ENCODE assay signal across 9 cellular contexts in genomic region chr1:47179023-47179987, GRCh38. TPM values are rescaled to one million over a fixed set of nuclear protein-coding genes. Genes with fewer than 3 reads are reported as not detected.
DNase-seq lines count a peak whose midpoint lies in the region; ATAC-seq and TF ChIP-seq lines count a peak whose summit lies in the region.
"Had no signal": no experiment of that assay in that cellular context is flagged by ENCODE, and none has a peak within 500 bp of the region (broad histone marks: within the 10 kb centered on the region; RNA-seq: fewer than 3 reads in every experiment).

No MANE protein-coding gene starts in this region.

- H3K27ac ChIP-seq in VCaP (peak overlapping the region; percentile 77), mammary epithelial cell (ENCODE audit: insufficient read depth, low read depth, low read length) (peak overlapping the region; percentile 19)

- intact Hi-C loops in mammary epithelial cell (cut with micrococcal nuclease), result loop anchor here (1.0 to 5.0 kb wide), 8 partner anchors 72 to 533 kb away; partner anchors contain the start of gene STIL

- H2AFZ ChIP-seq in mammary epithelial cell (ENCODE audit: low read depth, low read length), result peak overlapping the region; percentile 97

- dilution Hi-C loops in mammary epithelial cell (cut with HindIII; ENCODE audit: low sequenced_read_pairs), result no loop called here

- H3K9ac ChIP-seq in mammary epithelial cell (ENCODE audit: insufficient read depth, low read length), result peak overlapping the region; percentile 34

- peak overlapping the region; percentile 78 for H3K4me2 ChIP-seq in mammary epithelial cell (ENCODE audit: insufficient read depth, low read depth, low read length)

- H3K9me3 ChIP-seq in mammary epithelial cell (replicated peaks; ENCODE audit: insufficient read depth, low read length), result no peaks in the 10 kb centered on the region

- in situ Hi-C loops in mammary epithelial cell (cut with MboI; ENCODE audit: low sequenced_read_pairs in 2 of 2), result loop anchor here (25.0 kb wide), 2 partner anchors 233 to 533 kb away; partner anchors contain the start of gene FOXE3 (in 1 of the 2)

- H3K4me3 ChIP-seq in AG09309 (ENCODE audit: control insufficient read depth, low read depth, low read length) (peak overlapping the region; percentile 53), mammary epithelial cell (replicated peaks in 1 of 3; ENCODE audit: insufficient read depth in 1 of 3, low read depth in 2 of 3, low read length in 3 of 3) (peak overlapping the region; percentile 28 to 58 (median 44))

- H3K27me3 ChIP-seq in mammary epithelial cell (ENCODE audit: insufficient read depth, low read length), result no peaks in the 10 kb centered on the region

- TF ChIP-seq CTCF in AG09309 (IDR thresholded peaks at IDR 0.05; ENCODE audit: control insufficient read depth, insufficient read depth, low read depth, low read length, missing control alignments) (peak; percentile 97), VCaP (conservative IDR thresholded peaks at IDR 0.05) (peak; percentile 93), mammary epithelial cell (conservative IDR thresholded peaks at IDR 0.05 in 1 of 2, IDR thresholded peaks at IDR 0.05 in 1 of 2; ENCODE audit: extremely low read depth in 1 of 2, insufficient read depth in 1 of 2, low read depth in 1 of 2, low read length in 2 of 2) (peak; percentile 83 to 98)

- H3K36me3 ChIP-seq in mammary epithelial cell (ENCODE audit: insufficient read depth, low read length), result no peaks in the 10 kb centered on the region

- peak; percentile 81 for DNase-seq in AG09309 (ENCODE audit: low read depth)
- peak; percentile 90 for DNase-seq in NCI-H2171 treated with DMSO at 0.1 percent for 48 hours (lab: John Stamatoyannopoulos, UW)
- DNase-seq in mammary epithelial cell, result peak; percentile 91
- DNase-seq in iPS-NIHi7 (ENCODE audit: extremely low spot score), result peak; percentile 95
- DNase-seq in smooth muscle cell of the brain vasculature (ENCODE audit: low read depth, low spot score), result peak; percentile 83

- H4K20me1 ChIP-seq in mammary epithelial cell (ENCODE audit: insufficient read depth, low read length), result no peaks in the 10 kb centered on the region

- ATAC-seq in GM18873 (IDR thresholded peaks at IDR 0.05; ENCODE audit: low FRiP score, unreplicated experiment) (peak; percentile 71), HG03139 (IDR thresholded peaks at IDR 0.05; ENCODE audit: unreplicated experiment) (peak; percentile 88)

- H3K4me1 ChIP-seq in mammary epithelial cell (ENCODE audit: insufficient read depth, low read length), result peaks cover 15% of the 10 kb centered on the region

- no peaks in the 10 kb centered on the region for H3K79me2 ChIP-seq in mammary epithelial cell (ENCODE audit: insufficient read depth, low read length)

- CTCF ChIA-PET in mammary epithelial cell (lab: Charles Lee; ENCODE audit: low non-redundant PET), result interaction anchor here (0.5 to 1.8 kb wide), 9 partner anchors 11 to 553 kb away, joined by 3 to 18 read pairs (median 4); partner anchors contain the start of genes FOXD2 and PDZK1IP1

- WGBS in mammary epithelial cell (ENCODE audit: low coverage, missing lambda C conversion rate), result 7% methylated on average over 15 of the region's 30 CpGs

- BruUV-seq in mammary epithelial cell (replicated peaks; lab: Mats Ljungman, UMichigan), result no TSS peak

RNA-seq across cellular contexts. Expression of gene PDZK1IP1, which starts 10.5 kb away (rescaled TPM):
- 1 to 10 TPM in 1 of 2 donors, not detected in 1; 1.8 TPM for total RNA-seq in mammary epithelial cell
- polyA plus RNA-seq in mammary epithelial cell, result 0.36 TPM
- not detected for polyA minus RNA-seq in mammary epithelial cell
- total RNA-seq: activated CD8-positive, alpha-beta memory T cell treated with anti-CD3 and anti-CD28 coated beads for 36 hours had no signal

RNA-seq across cellular contexts. Expression of gene CYP4A22, which starts 42.1 kb away (rescaled TPM):
- total RNA-seq in mammary epithelial cell, result not detected
- polyA plus RNA-seq in mammary epithelial cell, result not detected
- not detected for polyA minus RNA-seq in mammary epithelial cell
- total RNA-seq: activated CD8-positive, alpha-beta memory T cell treated with anti-CD3 and anti-CD28 coated beads for 36 hours had no signal

RNA-seq across cellular contexts. Expression of gene TAL1, which starts 52.7 kb away (rescaled TPM):
- not detected for total RNA-seq in mammary epithelial cell
- polyA plus RNA-seq in mammary epithelial cell, result not detected
- polyA minus RNA-seq in mammary epithelial cell, result not detected
- total RNA-seq: activated CD8-positive, alpha-beta memory T cell treated with anti-CD3 and anti-CD28 coated beads for 36 hours had no signal

Comparison
In these comparisons a context has a peak if more than half of its experiments do, and no peak if none do; other contexts are left out.
1. Peak in every context shown above with its lines: DNase-seq, ATAC-seq, H3K4me3 ChIP-seq and H3K27ac ChIP-seq.